In the genomic region with DNA sequence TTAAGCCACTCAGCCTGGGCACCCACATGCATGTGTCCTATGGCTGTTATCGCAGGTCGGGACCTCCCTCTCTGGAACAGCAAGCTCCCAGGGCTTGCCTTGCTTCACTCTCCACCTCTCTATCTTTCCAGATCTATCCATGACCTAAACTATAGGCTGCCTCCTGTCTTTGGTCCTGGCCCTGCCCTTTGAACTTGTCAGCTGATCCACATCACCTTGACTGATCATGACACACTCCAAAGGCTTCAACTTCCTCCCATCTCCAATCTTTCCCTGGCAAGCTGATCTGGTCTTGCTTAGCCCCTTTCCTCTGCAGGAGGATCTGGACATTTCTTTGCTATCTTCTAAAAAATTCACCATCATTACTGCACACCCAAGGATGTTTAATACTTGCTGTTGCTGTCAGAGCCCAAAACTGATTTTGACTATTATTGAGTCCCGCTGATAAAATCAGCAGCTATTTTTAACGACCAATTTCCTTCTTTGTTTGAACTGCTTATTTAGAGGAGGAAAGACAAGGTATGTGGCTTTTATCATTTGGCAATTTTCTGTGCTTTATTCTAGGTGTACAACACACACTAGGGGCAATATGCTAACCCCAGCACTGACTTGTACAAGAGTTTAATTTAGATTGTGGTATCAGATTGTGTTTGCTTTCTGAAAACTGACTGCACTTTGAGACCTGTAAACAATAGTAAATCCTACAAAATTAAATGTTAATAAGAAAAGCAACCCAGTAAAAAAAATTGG, we compare ENCODE assay signal across 36 cellular contexts. TPM values are rescaled to one million over a fixed set of nuclear protein-coding genes. Genes with fewer than 3 reads are reported as not detected.
"Had no signal": no experiment of that assay in that cellular context is flagged by ENCODE, and none has a peak within 500 bp of the region (broad histone marks: within the 10 kb centered on the region; RNA-seq: fewer than 3 reads in every experiment).

No MANE protein-coding gene starts in this region.

- FAIRE-seq: colon had no signal

- H3K27me3 ChIP-seq: brain microvascular endothelial cell, SJSA1 had no signal

- H3K27ac ChIP-seq: brain microvascular endothelial cell, SJSA1 had no signal

- DNase-seq: activated CD4-positive, alpha-beta T cell treated with anti-CD3 and anti-CD28 coated beads, Interleukin-2, amount 10 ng/mL, durations not matched to agents 24 days and 14 days; activated CD4-positive, alpha-beta T cell treated with anti-CD3 and anti-CD28 coated beads, Interleukin-2, amount 50 U/mL, for 4 hours; activated CD8-positive, alpha-beta T cell treated with anti-CD3 and anti-CD28 coated beads for 36 hours; activated effector memory CD4-positive, alpha-beta T cell treated with anti-CD3 and anti-CD28 coated beads, Interleukin-2, amount 50 U/mL, for 16 hours; activated naive CD4-positive, alpha-beta T cell; activated naive CD4-positive, alpha-beta T cell treated with anti-CD3 and anti-CD28 coated beads, Interleukin-2, amount 50 U/mL, for 16 hours; activated naive CD8-positive, alpha-beta T cell treated with anti-CD3 and anti-CD28 coated beads for 36 hours; activated T-cell treated with anti-CD3 and anti-CD28 coated beads, Interleukin-2, amount 50 U/mL, for 1 hour; activated T-cell treated with anti-CD3 and anti-CD28 coated beads, Interleukin-2, amount 50 U/mL, for 72 hours; amniotic stem cell; aorta; brain microvascular endothelial cell; central memory CD4-positive, alpha-beta T cell; MM.1S; MV-4-11; NCI-H1092; NCI-H1436 treated with DMSO at 0.1 percent for 48 hours; NCI-H1694 treated with DMSO at 0.1 percent for 48 hours; NCI-H2029; NCI-H2171 treated with DMSO at 0.1 percent for 48 hours; NCI-H2227 treated with DMSO at 0.1 percent for 48 hours; NCI-H446; NCI-H510A treated with DMSO at 0.1 percent for 48 hours; NCI-H526 treated with DMSO at 0.1 percent for 48 hours; RPMI8226; SHP77 treated with DMSO at 0.1 percent for 48 hours; SW 1271; T-helper 1 cell; T1000 had no signal

- ATAC-seq: activated CD8-positive, alpha-beta T cell treated with anti-CD3 and anti-CD28 coated beads for 36 hours; activated T-cell treated with anti-CD3 and anti-CD28 coated beads, Interleukin-2, amount 50 U/mL, for 72 hours; activated T-helper 17 cell treated with anti-CD3 and anti-CD28 coated beads, Interleukin-2, amount 50 U/mL, for 72 hours; Panc1 had no signal

- H3K9me3 ChIP-seq: SJSA1 had no signal

- H3K4me3 ChIP-seq: SJSA1 had no signal

- H3K36me3 ChIP-seq: brain microvascular endothelial cell, SJSA1 had no signal

RNA-seq across cellular contexts. Expression of a gene that starts 33.5 kb away (rescaled TPM):
- total RNA-seq: activated CD4-positive, alpha-beta T cell treated with anti-CD3 and anti-CD28 coated beads, Interleukin-2, amount 10 ng/mL, durations not matched to agents 24 days and 14 days; activated CD8-positive, alpha-beta memory T cell treated with anti-CD3 and anti-CD28 coated beads for 36 hours; activated CD8-positive, alpha-beta T cell treated with anti-CD3 and anti-CD28 coated beads for 36 hours; activated naive CD8-positive, alpha-beta T cell treated with anti-CD3 and anti-CD28 coated beads for 36 hours; activated T-cell treated with anti-CD3 and anti-CD28 coated beads, Interleukin-2, amount 50 U/mL, for 72 hours; activated T-helper 17 cell treated with anti-CD3 and anti-CD28 coated beads, Interleukin-2, amount 50 U/mL, for 72 hours; aorta; cerebellum; SJSA1; T-helper 2 cell treated with Interferon-gamma antibody and Interleukin-4, amounts not matched to agents 100 ng/mL and 5 ng/mL, for 36 hours had no signal
